In the genomic region with DNA sequence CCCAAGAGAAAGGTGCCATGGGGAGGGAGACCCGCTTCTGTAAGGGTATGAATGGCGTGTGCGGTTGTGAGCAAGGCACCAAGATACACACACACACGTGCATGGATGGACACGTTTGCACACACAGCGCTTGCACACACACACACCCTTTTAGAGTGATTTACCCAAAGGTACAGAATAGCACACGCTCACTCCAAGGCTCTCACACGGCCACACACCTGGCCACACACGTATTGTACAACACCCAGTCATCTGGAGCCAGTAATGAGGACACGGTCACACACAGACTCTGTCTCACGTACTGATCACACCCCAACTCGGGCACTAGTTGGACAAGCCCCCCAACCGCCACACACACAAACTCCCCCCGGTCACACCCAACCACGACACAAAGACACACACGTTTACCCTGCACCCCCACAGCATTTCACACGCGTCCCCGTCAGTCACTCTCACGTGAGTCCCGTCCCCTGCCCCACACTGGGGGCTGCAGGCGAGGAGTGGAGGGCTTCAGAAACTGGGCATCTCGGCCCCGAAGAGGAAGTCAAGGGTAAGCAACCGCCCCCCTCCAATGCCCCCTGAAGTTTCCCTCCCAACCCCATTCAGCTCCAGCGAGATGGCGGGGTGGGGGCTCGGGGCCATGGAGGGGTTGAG, we compare ENCODE assay signal across 1 cellular context.
TF ChIP-seq lines count a peak whose summit lies in the region.

No MANE protein-coding gene starts in this region.

TF ChIP-seq in HepG2, 621 proteins besides CTCF, POLR2A, EP300 and RAD21:
- TF ChIP-seq, protein P1, sequence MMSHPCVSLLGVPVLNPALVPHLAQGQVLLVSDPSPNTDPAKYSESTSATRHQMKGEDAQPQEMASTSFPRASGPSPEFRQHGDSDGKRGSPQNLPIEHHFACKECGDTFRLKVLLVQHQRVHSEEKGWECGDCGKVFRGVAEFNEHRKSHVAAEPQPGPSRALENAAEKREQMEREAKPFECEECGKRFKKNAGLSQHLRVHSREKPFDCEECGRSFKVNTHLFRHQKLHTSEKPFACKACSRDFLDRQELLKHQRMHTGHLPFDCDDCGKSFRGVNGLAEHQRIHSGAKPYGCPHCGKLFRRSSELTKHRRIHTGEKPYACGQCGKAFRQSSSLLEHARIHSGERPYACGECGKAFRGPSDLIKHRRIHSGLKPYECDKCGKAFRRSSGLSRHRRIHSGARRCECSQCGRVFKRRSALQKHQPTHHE (CRISPR knock-in tag; IDR thresholded peaks at IDR 0.05; ENCODE audit: borderline replicate concordance), result no peak
- TF ChIP-seq, protein P2, sequence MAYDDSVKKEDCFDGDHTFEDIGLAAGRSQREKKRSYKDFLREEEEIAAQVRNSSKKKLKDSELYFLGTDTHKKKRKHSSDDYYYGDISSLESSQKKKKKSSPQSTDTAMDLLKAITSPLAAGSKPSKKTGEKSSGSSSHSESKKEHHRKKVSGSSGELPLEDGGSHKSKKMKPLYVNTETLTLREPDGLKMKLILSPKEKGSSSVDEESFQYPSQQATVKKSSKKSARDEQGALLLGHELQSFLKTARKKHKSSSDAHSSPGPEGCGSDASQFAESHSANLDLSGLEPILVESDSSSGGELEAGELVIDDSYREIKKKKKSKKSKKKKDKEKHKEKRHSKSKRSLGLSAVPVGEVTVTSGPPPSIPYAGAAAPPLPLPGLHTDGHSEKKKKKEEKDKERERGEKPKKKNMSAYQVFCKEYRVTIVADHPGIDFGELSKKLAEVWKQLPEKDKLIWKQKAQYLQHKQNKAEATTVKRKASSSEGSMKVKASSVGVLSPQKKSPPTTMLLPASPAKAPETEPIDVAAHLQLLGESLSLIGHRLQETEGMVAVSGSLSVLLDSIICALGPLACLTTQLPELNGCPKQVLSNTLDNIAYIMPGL (CRISPR knock-in tag; IDR thresholded peaks at IDR 0.05; ENCODE audit: borderline replicate concordance in 1 of 2, low read depth in 1 of 2), result no peak
- TF ChIP-seq ZNF841 (CRISPR knock-in tag; IDR thresholded peaks at IDR 0.05; ENCODE audit: borderline replicate concordance) (no peak), CHD4 (IDR thresholded peaks at IDR 0.05; ENCODE audit: borderline replicate concordance, low read length) (no peak), RORA (CRISPR knock-in tag; IDR thresholded peaks at IDR 0.05) (no peak), IRX3 (CRISPR knock-in tag; IDR thresholded peaks at IDR 0.05; ENCODE audit: borderline replicate concordance, low read depth) (no peak), ERF (CRISPR knock-in tag; IDR thresholded peaks at IDR 0.05) (no peak)
- TF ChIP-seq, protein P3, sequence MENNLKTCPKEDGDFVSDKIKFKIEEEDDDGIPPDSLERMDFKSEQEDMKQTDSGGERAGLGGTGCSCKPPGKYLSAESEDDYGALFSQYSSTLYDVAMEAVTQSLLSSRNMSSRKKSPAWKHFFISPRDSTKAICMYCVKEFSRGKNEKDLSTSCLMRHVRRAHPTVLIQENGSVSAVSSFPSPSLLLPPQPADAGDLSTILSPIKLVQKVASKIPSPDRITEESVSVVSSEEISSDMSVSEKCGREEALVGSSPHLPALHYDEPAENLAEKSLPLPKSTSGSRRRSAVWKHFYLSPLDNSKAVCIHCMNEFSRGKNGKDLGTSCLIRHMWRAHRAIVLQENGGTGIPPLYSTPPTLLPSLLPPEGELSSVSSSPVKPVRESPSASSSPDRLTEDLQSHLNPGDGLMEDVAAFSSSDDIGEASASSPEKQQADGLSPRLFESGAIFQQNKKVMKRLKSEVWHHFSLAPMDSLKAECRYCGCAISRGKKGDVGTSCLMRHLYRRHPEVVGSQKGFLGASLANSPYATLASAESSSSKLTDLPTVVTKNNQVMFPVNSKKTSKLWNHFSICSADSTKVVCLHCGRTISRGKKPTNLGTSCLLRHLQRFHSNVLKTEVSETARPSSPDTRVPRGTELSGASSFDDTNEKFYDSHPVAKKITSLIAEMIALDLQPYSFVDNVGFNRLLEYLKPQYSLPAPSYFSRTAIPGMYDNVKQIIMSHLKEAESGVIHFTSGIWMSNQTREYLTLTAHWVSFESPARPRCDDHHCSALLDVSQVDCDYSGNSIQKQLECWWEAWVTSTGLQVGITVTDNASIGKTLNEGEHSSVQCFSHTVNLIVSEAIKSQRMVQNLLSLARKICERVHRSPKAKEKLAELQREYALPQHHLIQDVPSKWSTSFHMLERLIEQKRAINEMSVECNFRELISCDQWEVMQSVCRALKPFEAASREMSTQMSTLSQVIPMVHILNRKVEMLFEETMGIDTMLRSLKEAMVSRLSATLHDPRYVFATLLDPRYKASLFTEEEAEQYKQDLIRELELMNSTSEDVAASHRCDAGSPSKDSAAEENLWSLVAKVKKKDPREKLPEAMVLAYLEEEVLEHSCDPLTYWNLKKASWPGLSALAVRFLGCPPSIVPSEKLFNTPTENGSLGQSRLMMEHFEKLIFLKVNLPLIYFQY (CRISPR knock-in tag; IDR thresholded peaks at IDR 0.05; ENCODE audit: borderline replicate concordance), result no peak
- TF ChIP-seq, protein P4, sequence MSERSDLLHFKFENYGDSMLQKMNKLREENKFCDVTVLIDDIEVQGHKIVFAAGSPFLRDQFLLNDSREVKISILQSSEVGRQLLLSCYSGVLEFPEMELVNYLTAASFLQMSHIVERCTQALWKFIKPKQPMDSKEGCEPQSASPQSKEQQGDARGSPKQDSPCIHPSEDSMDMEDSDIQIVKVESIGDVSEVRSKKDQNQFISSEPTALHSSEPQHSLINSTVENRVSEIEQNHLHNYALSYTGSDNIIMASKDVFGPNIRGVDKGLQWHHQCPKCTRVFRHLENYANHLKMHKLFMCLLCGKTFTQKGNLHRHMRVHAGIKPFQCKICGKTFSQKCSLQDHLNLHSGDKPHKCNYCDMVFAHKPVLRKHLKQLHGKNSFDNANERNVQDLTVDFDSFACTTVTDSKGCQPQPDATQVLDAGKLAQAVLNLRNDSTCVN (CRISPR knock-in tag; IDR thresholded peaks at IDR 0.05; ENCODE audit: borderline replicate concordance), result no peak
